ENCODE assay signal across 33 cellular contexts in genomic region chr6:95128439-95128838, GRCh38.
DNase-seq lines count a peak whose midpoint lies in the region; ATAC-seq, FAIRE-seq and TF ChIP-seq lines count a peak whose summit lies in the region.
"Had no signal": no experiment of that assay in that cellular context is flagged by ENCODE, and none has a peak within 500 bp of the region (broad histone marks: within the 10 kb centered on the region; RNA-seq: fewer than 3 reads in every experiment).

No MANE protein-coding gene starts in this region.

- in situ Hi-C loops in HepG2 (cut with HindIII; ENCODE audit: extremely low pct_ligation_motif_present, low pct_unique_long_range_greater_than_20kb) = no loop called here

- H4K20me1 ChIP-seq in HepG2 (ENCODE audit: insufficient read depth, low read length) (no peaks in the 10 kb centered on the region), MM.1S (ENCODE audit: insufficient read depth, low read length) (no peaks in the 10 kb centered on the region)
- H4K20me1 ChIP-seq: BLaER1; BLaER1 treated with 17β-estradiol and CSF1 and Interleukin-3, amounts not matched to agents 10 nM and 100 nM had no signal

- CTCF ChIA-PET in HepG2 (lab: Yijun Ruan, JAX; ENCODE audit: low intra/inter-chr PET ratio, low total read pairs) = no interaction called here

- H3K9ac ChIP-seq in liver (ENCODE audit: low read depth in 1 of 2, low read length in 2 of 2) (no peak overlapping the region), HepG2 (ENCODE audit: insufficient read depth, low read depth, low read length) (no peak overlapping the region), MM.1S (ENCODE audit: low read length) (no peak overlapping the region)
- H3K9ac ChIP-seq: BLaER1; BLaER1 treated with 17β-estradiol and CSF1 and Interleukin-3, amounts not matched to agents 10 nM and 100 nM had no signal

- no peak for ATAC-seq in HepG2
- ATAC-seq in left lobe of liver = peak; percentile 85
- peak; percentile 54 to 76 (median 68) for ATAC-seq in right lobe of liver
- no peak for ATAC-seq in HG02885 (IDR thresholded peaks at IDR 0.05; ENCODE audit: poor library complexity, unreplicated experiment)
- ATAC-seq: A549; CD8-positive, alpha-beta T cell had no signal

- H3F3A ChIP-seq in MM.1S (ENCODE audit: insufficient read depth, low read length) = no peaks in the 10 kb centered on the region

- 25% methylated on average over 2 of the region's 2 CpGs for WGBS in liver
- 1% methylated on average over 2 of the region's 2 CpGs for WGBS in HepG2 (ENCODE audit: low lambda C conversion rate)
- 33% methylated on average over 2 of the region's 2 CpGs for WGBS in right lobe of liver (ENCODE audit: insufficient coverage, low coverage, low lambda C conversion rate, missing lambda C conversion rate)

- H3K4me2 ChIP-seq in HepG2 (ENCODE audit: low read depth, low read length) (no peak overlapping the region), MM.1S (ENCODE audit: low read depth, low read length) (no peak overlapping the region)
- H3K4me2 ChIP-seq: A549; BLaER1; BLaER1 treated with 17β-estradiol and CSF1 and Interleukin-3, amounts not matched to agents 10 nM and 100 nM had no signal

- H3K27me3 ChIP-seq in liver (ENCODE audit: control insufficient read depth in 4 of 4, insufficient read depth in 4 of 4, low read length in 3 of 4) (no peaks in the 10 kb centered on the region), HepG2 (ENCODE audit: control insufficient read depth in 1 of 2, insufficient read depth in 2 of 2, low read length in 2 of 2) (no peaks in the 10 kb centered on the region), right lobe of liver (no peaks in the 10 kb centered on the region), MM.1S (replicated peaks; ENCODE audit: insufficient read depth, low read length) (no peaks in the 10 kb centered on the region)
- H3K27me3 ChIP-seq: BLaER1; BLaER1 treated with 17β-estradiol and CSF1 and Interleukin-3, amounts not matched to agents 10 nM and 100 nM had no signal

- H3K9me3 ChIP-seq in liver (ENCODE audit: control insufficient read depth in 4 of 4, low read length in 3 of 4) = no peaks in the 10 kb centered on the region
- H3K9me3 ChIP-seq in HepG2 (ENCODE audit: low read length) = no peaks in the 10 kb centered on the region
- no peaks in the 10 kb centered on the region for H3K9me3 ChIP-seq in right lobe of liver
- H3K9me3 ChIP-seq in MM.1S (replicated peaks; ENCODE audit: insufficient read depth, low read length) = no peaks in the 10 kb centered on the region
- H3K9me3 ChIP-seq: A549; BE2C; BLaER1; BLaER1 treated with 17β-estradiol and CSF1 and Interleukin-3, amounts not matched to agents 10 nM and 100 nM; Caco-2 had no signal

- no TSS peak for BruUV-seq in HepG2 (replicated peaks; lab: Mats Ljungman, UMichigan)

- intact Hi-C loops in HepG2 (cut with micrococcal nuclease; ENCODE audit: unreplicated experiment) (no loop called here), right lobe of liver (cut with DNase I) (no loop called here)

- FAIRE-seq in HepG2 (lab: Jason Lieb, UNC) = no peak
- FAIRE-seq: A204.1, A549, D721Med had no signal

- TF ChIP-seq RAD21 in liver (IDR thresholded peaks at IDR 0.05) (no peak), HepG2 (CRISPR knock-in tag; IDR thresholded peaks at IDR 0.05) (no peak)

- TF ChIP-seq POLR2A in HepG2 (IDR thresholded peaks at IDR 0.05; ENCODE audit: insufficient read depth in 1 of 2, low read depth in 2 of 2, low read length in 2 of 2) (no peak), right lobe of liver (IDR thresholded peaks at IDR 0.05) (no peak)

- no peaks in the 10 kb centered on the region for H3K79me2 ChIP-seq in HepG2 (ENCODE audit: insufficient read depth, low read length)
- H3K79me2 ChIP-seq in MM.1S (ENCODE audit: low read length) = no peaks in the 10 kb centered on the region

- no peaks in the 10 kb centered on the region for H3K9me2 ChIP-seq in MM.1S (replicated peaks; ENCODE audit: insufficient read depth, low read length)

- POLR2A ChIA-PET in HepG2 (lab: Yijun Ruan, JAX) = no interaction called here

- DNase-seq in HepG2 (ENCODE audit: low spot score) (no peak), left lobe of liver (ENCODE audit: low spot score) (no peak), right lobe of liver (no peak), MM.1S (no peak)
- DNase-seq: 8988T; ACHN; AML-193; BE2C; C1 segment of cervical spinal cord; Caco-2; Calu3; CD4-positive, alpha-beta memory T cell; CD4-positive, alpha-beta T cell; CD4-positive, CD25-positive, alpha-beta regulatory T cell; CD8-positive, alpha-beta memory T cell; CD8-positive, alpha-beta T cell; COR-L47; DMS 273 treated with DMSO at 0.1 percent for 48 hours; DMS153; DMS53; DMS79; DMS79 treated with DMSO at 0.1 percent for 48 hours; DND-41; EL had no signal

- no peak overlapping the region for H2AFZ ChIP-seq in HepG2 (ENCODE audit: low read length)
- H2AFZ ChIP-seq in MM.1S (ENCODE audit: low read length) = no peak overlapping the region

- peaks cover 2 to 10% (median 4%) of the 10 kb centered on the region in 4 donors for H3K4me1 ChIP-seq in liver (ENCODE audit: control insufficient read depth in 4 of 4, insufficient read depth in 4 of 4, low read length in 3 of 4)
- H3K4me1 ChIP-seq in HepG2 (ENCODE audit: insufficient read depth, low read length) = no peaks in the 10 kb centered on the region
- H3K4me1 ChIP-seq in right lobe of liver = peaks cover 0 to 11% (median 2%) of the 10 kb centered on the region in 4 donors
- H3K4me1 ChIP-seq in MM.1S (ENCODE audit: low read length) = no peaks in the 10 kb centered on the region
- H3K4me1 ChIP-seq: A549; BE2C; BLaER1; BLaER1 treated with 17β-estradiol and CSF1 and Interleukin-3, amounts not matched to agents 10 nM and 100 nM; Caco-2 had no signal

- H3K4me3 ChIP-seq in liver (ENCODE audit: low read depth in 1 of 3, low read length in 3 of 3) = no peak overlapping the region
- H3K4me3 ChIP-seq in HepG2 (replicated peaks in 1 of 3; ENCODE audit: insufficient read depth in 1 of 3, low read depth in 2 of 3, low read length in 3 of 3) = no peak overlapping the region
- H3K4me3 ChIP-seq in right lobe of liver = no peak overlapping the region
- no peak overlapping the region for H3K4me3 ChIP-seq in MM.1S (ENCODE audit: low read length)
- H3K4me3 ChIP-seq: A549; BLaER1; BLaER1 treated with 17β-estradiol and CSF1 and Interleukin-3, amounts not matched to agents 10 nM and 100 nM had no signal

- TF ChIP-seq CTCF in liver (IDR thresholded peaks at IDR 0.05; ENCODE audit: low read depth, low read length, missing input control) (no peak), HepG2 (CRISPR knock-in tag; IDR thresholded peaks at IDR 0.05) (no peak), right lobe of liver (IDR thresholded peaks at IDR 0.05) (no peak), MM.1S (IDR thresholded peaks at IDR 0.05; ENCODE audit: low read length) (no peak)

- no peak overlapping the region for H3K27ac ChIP-seq in liver (ENCODE audit: low read depth in 1 of 2, low read length in 2 of 2)
- no peak overlapping the region for H3K27ac ChIP-seq in HepG2 (ENCODE audit: extremely low read length, insufficient read depth, low read length)
- H3K27ac ChIP-seq in right lobe of liver = no peak overlapping the region
- H3K27ac ChIP-seq in MM.1S (ENCODE audit: low read length) = no peak overlapping the region
- H3K27ac ChIP-seq: 22Rv1; A549; BLaER1; BLaER1 treated with 17β-estradiol and CSF1 and Interleukin-3, amounts not matched to agents 10 nM and 100 nM; C4-2B had no signal

- no peaks in the 10 kb centered on the region for H3K36me3 ChIP-seq in liver (ENCODE audit: control insufficient read depth in 4 of 4, insufficient read depth in 3 of 4, low read depth in 1 of 4, low read length in 3 of 4)
- no peaks in the 10 kb centered on the region for H3K36me3 ChIP-seq in HepG2 (replicated peaks in 1 of 2; ENCODE audit: control insufficient read depth in 1 of 2, insufficient read depth in 2 of 2, low read length in 2 of 2)
- no peaks in the 10 kb centered on the region for H3K36me3 ChIP-seq in right lobe of liver
- H3K36me3 ChIP-seq in MM.1S (replicated peaks; ENCODE audit: insufficient read depth, low read length) = no peaks in the 10 kb centered on the region
- H3K36me3 ChIP-seq: BE2C; BLaER1; BLaER1 treated with 17β-estradiol and CSF1 and Interleukin-3, amounts not matched to agents 10 nM and 100 nM had no signal

- TF ChIP-seq EP300 in HepG2 (IDR thresholded peaks at IDR 0.05; ENCODE audit: low read depth in 2 of 2, low read length in 2 of 2) (no peak), HepG2 (CRISPR knock-in tag; IDR thresholded peaks at IDR 0.05; ENCODE audit: borderline replicate concordance) (no peak)

TF ChIP-seq in liver, 16 proteins besides CTCF, POLR2A, EP300 and RAD21 (continues in another document):
- TF ChIP-seq YY1 (IDR thresholded peaks at IDR 0.05) (no peak), RXRA (IDR thresholded peaks at IDR 0.05) (peak in 1 of 2 donors; percentile 14), TAF1 (conservative IDR thresholded peaks at IDR 0.05) (no peak), GABPA (IDR thresholded peaks at IDR 0.05 in 1 of 2, conservative IDR thresholded peaks at IDR 0.05 in 1 of 2) (no peak), FOXA1 (IDR thresholded peaks at IDR 0.05) (no peak), SP1 (IDR thresholded peaks at IDR 0.05) (peak; percentile 19), HNF4A (conservative IDR thresholded peaks at IDR 0.05) (peak; percentile 41 to 49)

TF ChIP-seq in HepG2, 621 proteins besides CTCF, POLR2A, EP300 and RAD21 (continues in another document):
- TF ChIP-seq ZBTB3 (CRISPR knock-in tag; IDR thresholded peaks at IDR 0.05; ENCODE audit: borderline replicate concordance, low read depth) (no peak), FOXO4 (CRISPR knock-in tag; conservative IDR thresholded peaks at IDR 0.05) (no peak), ZNF747 (CRISPR knock-in tag; IDR thresholded peaks at IDR 0.05; ENCODE audit: borderline replicate concordance) (no peak), RELA (CRISPR knock-in tag; IDR thresholded peaks at IDR 0.05) (no peak), NAIF1 (CRISPR knock-in tag; IDR thresholded peaks at IDR 0.05; ENCODE audit: borderline replicate concordance) (no peak)

Comparison
In these comparisons a context has a peak if more than half of its experiments do, and no peak if none do; other contexts are left out.
1. ATAC-seq: peak in left lobe of liver (single experiment) and right lobe of liver (4 of 4); none in HepG2 (single experiment) and HG02885 (single experiment).